ENCODE assay signal across 8 cellular contexts in genomic region chr6:165049362-165049761, GRCh38.
DNase-seq lines count a peak whose midpoint lies in the region; ATAC-seq and TF ChIP-seq lines count a peak whose summit lies in the region.

No MANE protein-coding gene starts in this region.

- intact Hi-C loops in aorta (cut with DNase I), result no loop called here

- WGBS in aorta, 2 donors, result 29 to 35% methylated on average over 7 of the region's 7 CpGs
- 36% methylated on average over 7 of the region's 7 CpGs; no CpG with 5 or more reads in 1 of the 2 donors for WGBS in gastroesophageal sphincter (ENCODE audit: low coverage in 1 of 2), 2 donors

- no peak overlapping the region for H3K4me3 Mint-ChIP-seq in natural killer cell treated with Interleukin-12 subunit alpha and Interleukin-12 subunit beta and Interleukin-15 and Interleukin-18, amount 100 ng/mL, for 72 hours

- ATAC-seq in aorta (ENCODE audit: low FRiP score) (no peak), GM18870 (IDR thresholded peaks at IDR 0.05; ENCODE audit: unreplicated experiment) (no peak), gastroesophageal sphincter (no peak)
- ATAC-seq in natural killer cell treated with Interleukin-12 subunit alpha and Interleukin-12 subunit beta and Interleukin-15 and Interleukin-18, amount 100 ng/mL, for 72 hours, result no peak

- no peaks in the 10 kb centered on the region for H3K4me1 Mint-ChIP-seq in natural killer cell treated with Interleukin-12 subunit alpha and Interleukin-12 subunit beta and Interleukin-15 and Interleukin-18, amount 100 ng/mL, for 72 hours (ENCODE audit: low read depth in 2 of 2)

- H3K36me3 Mint-ChIP-seq in natural killer cell treated with Interleukin-12 subunit alpha and Interleukin-12 subunit beta and Interleukin-15 and Interleukin-18, amount 100 ng/mL, for 72 hours, result no peaks in the 10 kb centered on the region

- no peak for TF ChIP-seq POLR2A in gastroesophageal sphincter (IDR thresholded peaks at IDR 0.05)

- no peak overlapping the region for H3K27ac Mint-ChIP-seq in natural killer cell treated with Interleukin-12 subunit alpha and Interleukin-12 subunit beta and Interleukin-15 and Interleukin-18, amount 100 ng/mL, for 72 hours

- peaks cover 14% of the 10 kb centered on the region for H3K9me3 Mint-ChIP-seq in natural killer cell treated with Interleukin-12 subunit alpha and Interleukin-12 subunit beta and Interleukin-15 and Interleukin-18, amount 100 ng/mL, for 72 hours

- DNase-seq in COR-L47 (lab: John Stamatoyannopoulos, UW) (peak; percentile 1), H7 (peak; percentile 49), SK-N-DZ (ENCODE audit: low spot score) (peak; percentile 41), iPS-NIHi11 (ENCODE audit: low spot score) (peak; percentile 67), aorta (no peak)
- DNase-seq in natural killer cell treated with Interleukin-12 subunit alpha and Interleukin-12 subunit beta and Interleukin-15 and Interleukin-18, amount 100 ng/mL, for 72 hours (ENCODE audit: low spot score), result no peak

- H3K4me1 ChIP-seq in aorta (ENCODE audit: control insufficient read depth in 1 of 2, insufficient read depth in 2 of 2, low read length in 2 of 2) (no peaks in the 10 kb centered on the region), gastroesophageal sphincter (no peaks in the 10 kb centered on the region)

- peaks cover 7% of the 10 kb centered on the region for H3K9me3 ChIP-seq in aorta (ENCODE audit: control insufficient read depth, low read length)
- H3K9me3 ChIP-seq in gastroesophageal sphincter, result peaks cover 0 to 21% (median 0%) of the 10 kb centered on the region in 3 donors

- H3K36me3 ChIP-seq in H7 (replicated peaks; ENCODE audit: control insufficient read depth, insufficient read depth, low read length) (no peaks in the 10 kb centered on the region), aorta (ENCODE audit: control insufficient read depth in 1 of 2, insufficient read depth in 2 of 2, low read length in 1 of 2) (no peaks in the 10 kb centered on the region), gastroesophageal sphincter (no peaks in the 10 kb centered on the region)

- peak in 1 of 4 experiments; percentile 21 for TF ChIP-seq CTCF in gastroesophageal sphincter (IDR thresholded peaks at IDR 0.05)

- H3K27me3 ChIP-seq in H7 (ENCODE audit: control insufficient read depth, insufficient read depth, low read length) (no peaks in the 10 kb centered on the region; the same call in 1 of the 2 replicates), aorta (ENCODE audit: control insufficient read depth in 1 of 2, insufficient read depth in 2 of 2, low read length in 1 of 2) (no peaks in the 10 kb centered on the region), gastroesophageal sphincter (no peaks in the 10 kb centered on the region)

- H3K27me3 Mint-ChIP-seq in natural killer cell treated with Interleukin-12 subunit alpha and Interleukin-12 subunit beta and Interleukin-15 and Interleukin-18, amount 100 ng/mL, for 72 hours, result no peaks in the 10 kb centered on the region

- no peak overlapping the region for H3K27ac ChIP-seq in aorta (ENCODE audit: low read depth in 1 of 2, low read length in 2 of 2)
- no peak overlapping the region for H3K27ac ChIP-seq in gastroesophageal sphincter

- no peak for TF ChIP-seq EP300 in gastroesophageal sphincter (IDR thresholded peaks at IDR 0.05)

- H3K4me3 ChIP-seq in H7 (ENCODE audit: insufficient read depth, low read depth, low read length) (no peak overlapping the region), aorta (ENCODE audit: low read length in 2 of 2) (no peak overlapping the region), gastroesophageal sphincter (no peak overlapping the region)

Comparison
In these comparisons a context has a peak if more than half of its experiments do, and no peak if none do; other contexts are left out.
1. DNase-seq: peak in COR-L47 (single experiment), H7 (single experiment), SK-N-DZ (single experiment) and iPS-NIHi11 (single experiment); none in aorta (0 of 2) and natural killer cell treated with Interleukin-12 subunit alpha and Interleukin-12 subunit beta and Interleukin-15 and Interleukin-18, amount 100 ng/mL, for 72 hours (single experiment).